ENCODE assay signal across 8 cellular contexts in genomic region chrY:3120234-3120633, GRCh38.
A peak's percentile ranks its signal among the peaks of the same experiment; 100 is the strongest.
DNase-seq lines count a peak whose midpoint lies in the region; ATAC-seq and FAIRE-seq lines count a peak whose summit lies in the region.
"Not testable (repeated sequence)": the region's sequence is repeated elsewhere in the genome, so short reads cannot be mapped to it uniquely, and the experiment has no call there.

No MANE protein-coding gene starts in this region.

- H3K27me3 ChIP-seq in small intestine (ENCODE audit: control insufficient read depth in 2 of 2, insufficient read depth in 2 of 2, low read length in 2 of 2) = not testable (repeated sequence)

- not testable (repeated sequence) for H3K4me1 ChIP-seq in small intestine (ENCODE audit: control insufficient read depth in 2 of 2, insufficient read depth in 1 of 2, low read depth in 1 of 2, low read length in 1 of 2)

- H3K36me3 ChIP-seq in small intestine (ENCODE audit: control insufficient read depth in 2 of 2, insufficient read depth in 2 of 2, low read length in 2 of 2) = not testable (repeated sequence)

- not testable (repeated sequence) for H3K9me3 ChIP-seq in small intestine (ENCODE audit: control insufficient read depth, low read depth)

- FAIRE-seq in G401.6 (lab: Jason Lieb, UNC) (peak; percentile 80), GM19239 (lab: Jason Lieb, UNC) (peak; percentile 14), small intestine (lab: Jason Lieb, UNC) (peak; percentile 39)

- ATAC-seq in GM21423 (IDR thresholded peaks at IDR 0.05; ENCODE audit: unreplicated experiment) (peak; percentile 86), HG02623 (IDR thresholded peaks at IDR 0.05; ENCODE audit: unreplicated experiment) (peak; percentile 75), HG02981 (IDR thresholded peaks at IDR 0.05; ENCODE audit: unreplicated experiment) (peak; percentile 85), HG03196 (IDR thresholded peaks at IDR 0.05; ENCODE audit: unreplicated experiment) (peak; percentile 74), HG03521 (IDR thresholded peaks at IDR 0.05; ENCODE audit: unreplicated experiment) (peak; percentile 81)

- DNase-seq in GM19239 (ENCODE audit: insufficient read length, low spot score); small intestine: not testable (repeated sequence)

- WGBS in small intestine, 3 donors = 85 to 100% methylated on average over 1 of the region's 1 CpG; no CpG with 5 or more reads in 1 of the 3 donors

- H3K4me3 ChIP-seq in small intestine (ENCODE audit: low read depth in 1 of 2, low read length in 2 of 2) = not testable (repeated sequence)

- not testable (repeated sequence) for H3K27ac ChIP-seq in small intestine (ENCODE audit: low read depth in 1 of 2, low read length in 1 of 2)
